ENCODE assay signal across 19 cellular contexts in genomic region chr7:116578526-116578925, GRCh38. TPM values are rescaled to one million over a fixed set of nuclear protein-coding genes. Genes with fewer than 3 reads are reported as not detected.
DNase-seq lines count a peak whose midpoint lies in the region; ATAC-seq and TF ChIP-seq lines count a peak whose summit lies in the region.
"Had no signal": no experiment of that assay in that cellular context is flagged by ENCODE, and none has a peak within 500 bp of the region (broad histone marks: within the 10 kb centered on the region; RNA-seq: fewer than 3 reads in every experiment).

No MANE protein-coding gene starts in this region.

- no peaks in the 10 kb centered on the region for H3K36me3 Mint-ChIP-seq in activated CD4-positive, alpha-beta memory T cell treated with anti-CD3 and anti-CD28 coated beads for 36 hours

- H3K4me1 Mint-ChIP-seq in activated CD4-positive, alpha-beta memory T cell treated with anti-CD3 and anti-CD28 coated beads for 36 hours (ENCODE audit: low read depth) = peaks cover 18% of the 10 kb centered on the region
- H3K4me1 Mint-ChIP-seq: GM23338 had no signal

- no peaks in the 10 kb centered on the region for H3K9me3 Mint-ChIP-seq in activated CD4-positive, alpha-beta memory T cell treated with anti-CD3 and anti-CD28 coated beads for 36 hours
- H3K9me3 Mint-ChIP-seq: GM23338 had no signal

- no peaks in the 10 kb centered on the region for H4K20me1 ChIP-seq in osteoblast (ENCODE audit: insufficient read depth, low read length)

- peaks cover 6% of the 10 kb centered on the region for H3K27me3 Mint-ChIP-seq in activated CD4-positive, alpha-beta memory T cell treated with anti-CD3 and anti-CD28 coated beads for 36 hours

- DNase-seq in AG04450 (ENCODE audit: low read depth, low spot score) = no peak
- DNase-seq in adipocyte (ENCODE audit: low read depth) = no peak
- DNase-seq in fibroblast of gingiva (ENCODE audit: low read depth) = peak; percentile 68
- no peak for DNase-seq in osteoblast (ENCODE audit: insufficient read length, low spot score, missing footprints)
- no peak for DNase-seq in stimulated activated CD4-positive, alpha-beta T cell treated with anti-CD3 and anti-CD28 coated beads, Interleukin-4, amount 100 ng/mL, for 4 hours
- no peak for DNase-seq in left lobe of liver (ENCODE audit: low spot score)
- DNase-seq in activated CD4-positive, alpha-beta memory T cell treated with anti-CD3 and anti-CD28 coated beads for 36 hours = no peak
- no peak for DNase-seq in Ammon's horn (ENCODE audit: low spot score)
- DNase-seq: KBM-7, NCI-H1417 treated with DMSO at 0.1 percent for 48 hours, NCI-H1930, NCI-H226, NCI-H524, NCI-H82, OCI-M1 had no signal

- H3K36me3 ChIP-seq in adipocyte (ENCODE audit: control insufficient read depth, insufficient read depth, low read length, severe bottlenecking) = no peaks in the 10 kb centered on the region
- H3K36me3 ChIP-seq in osteoblast (ENCODE audit: insufficient read depth, low read length) = no peaks in the 10 kb centered on the region

- intact Hi-C loops in activated CD4-positive, alpha-beta memory T cell treated with anti-CD3 and anti-CD28 coated beads for 36 hours (cut with micrococcal nuclease) = no loop called here

- no peak overlapping the region for H2AFZ ChIP-seq in osteoblast (ENCODE audit: low read length)
- H2AFZ ChIP-seq: GM23338 had no signal

- H3K27ac ChIP-seq in AG04450 (ENCODE audit: low read depth, low read length) (peak overlapping the region; percentile 87), osteoblast (ENCODE audit: low read depth, low read length) (peak overlapping the region; percentile 97)
- H3K27ac ChIP-seq: C4-2B, RWPE1 had no signal

- no peaks in the 10 kb centered on the region for H3K27me3 ChIP-seq in AG04450 (ENCODE audit: control insufficient read depth, insufficient read depth, low read length)
- H3K27me3 ChIP-seq in adipocyte (replicated peaks; ENCODE audit: control insufficient read depth, insufficient read depth, low read length) = no peaks in the 10 kb centered on the region
- H3K27me3 ChIP-seq in osteoblast (ENCODE audit: insufficient read depth, low read length) = no peaks in the 10 kb centered on the region

- H3K27ac Mint-ChIP-seq in activated CD4-positive, alpha-beta memory T cell treated with anti-CD3 and anti-CD28 coated beads for 36 hours = no peak overlapping the region
- H3K27ac Mint-ChIP-seq: GM23338 had no signal

- no peak for TF ChIP-seq CTCF in AG04450 (IDR thresholded peaks at IDR 0.05; ENCODE audit: low read depth, low read length)
- TF ChIP-seq CTCF in osteoblast (IDR thresholded peaks at IDR 0.05; ENCODE audit: extremely low read depth, low read depth, low read length) = no peak

- no peak overlapping the region for H3K4me3 Mint-ChIP-seq in activated CD4-positive, alpha-beta memory T cell treated with anti-CD3 and anti-CD28 coated beads for 36 hours
- H3K4me3 Mint-ChIP-seq: GM23338 had no signal

- H3K9me3 ChIP-seq in AG04450 (ENCODE audit: control insufficient read depth, insufficient read depth, low read length) = no peaks in the 10 kb centered on the region
- peaks cover 9% of the 10 kb centered on the region for H3K9me3 ChIP-seq in adipocyte (ENCODE audit: control insufficient read depth, low read length)
- no peaks in the 10 kb centered on the region for H3K9me3 ChIP-seq in osteoblast (ENCODE audit: low read depth, low read length)

- peak overlapping the region; percentile 73 for H3K9ac ChIP-seq in adipocyte (ENCODE audit: low read length)

- POLR2A ChIA-PET in AG04450 (lab: Yijun Ruan, JAX) = interaction anchor here (1.5 to 2.2 kb wide), 2 partner anchors 52 to 307 kb away, joined by 8 to 10 read pairs; no protein-coding TSS in a partner anchor
- POLR2A ChIA-PET in activated CD4-positive, alpha-beta memory T cell treated with anti-CD3 and anti-CD28 coated beads for 36 hours (lab: Charles Lee) = no interaction called here

- CTCF ChIA-PET in AG04450 (lab: Charles Lee) = no interaction called here
- CTCF ChIA-PET in activated CD4-positive, alpha-beta memory T cell treated with anti-CD3 and anti-CD28 coated beads for 36 hours (lab: Charles Lee) = interaction anchor here (3.1 kb wide), 1 partner anchor 52 kb away, joined by 14 read pairs; no protein-coding TSS in a partner anchor

- ATAC-seq in left lobe of liver = no peak
- ATAC-seq: GM23338, HCT116 had no signal

- H3K79me2 ChIP-seq in osteoblast (ENCODE audit: insufficient read depth, low read length) = no peaks in the 10 kb centered on the region

- H3K4me3 ChIP-seq in AG04450 (ENCODE audit: low read depth, low read length) (no peak overlapping the region), adipocyte (ENCODE audit: low read length) (no peak overlapping the region), osteoblast (ENCODE audit: insufficient read depth, low read length) (no peak overlapping the region)
- H3K4me3 ChIP-seq: GM23338 had no signal

- H3K4me1 ChIP-seq in adipocyte (ENCODE audit: control insufficient read depth, insufficient read depth, low read length) (peaks cover 57% of the 10 kb centered on the region), osteoblast (ENCODE audit: insufficient read depth, low read length) (peaks cover 63% of the 10 kb centered on the region)

- no peak overlapping the region for H3K4me2 ChIP-seq in osteoblast (ENCODE audit: insufficient read depth, low read length)
- H3K4me2 ChIP-seq: GM23338 had no signal

RNA-seq across cellular contexts. Expression of gene CAV1, which starts 53.7 kb away (rescaled TPM):
- 1,209 and 1,356 TPM in 2 replicates for polyA plus RNA-seq in AG04450 (2011; rRNA removed)
- 1,205 and 1,557 TPM in 2 replicates for polyA minus RNA-seq in AG04450 (2011; rRNA and poly(A)+ RNA removed)
- total RNA-seq in osteoblast (291 and 337 TPM in 2 replicates), left lobe of liver (9.3 TPM)
- under 1 TPM; 0.07 to 0.19 TPM for total RNA-seq in activated CD4-positive, alpha-beta memory T cell treated with anti-CD3 and anti-CD28 coated beads for 36 hours

Comparison
In these comparisons a context has a peak if more than half of its experiments do, and no peak if none do; other contexts are left out.
1. RNA of gene CAV1, which starts 53.7 kb away (total RNA-seq): 291 to 337 TPM in osteoblast; 9.3 TPM in left lobe of liver (single experiment) and 0.07 to 0.19 TPM in activated CD4-positive, alpha-beta memory T cell treated with anti-CD3 and anti-CD28 coated beads for 36 hours; every median in the first group is over 10 times any median in the second.